ENCODE assay signal across 10 cellular contexts in the genomic region with DNA sequence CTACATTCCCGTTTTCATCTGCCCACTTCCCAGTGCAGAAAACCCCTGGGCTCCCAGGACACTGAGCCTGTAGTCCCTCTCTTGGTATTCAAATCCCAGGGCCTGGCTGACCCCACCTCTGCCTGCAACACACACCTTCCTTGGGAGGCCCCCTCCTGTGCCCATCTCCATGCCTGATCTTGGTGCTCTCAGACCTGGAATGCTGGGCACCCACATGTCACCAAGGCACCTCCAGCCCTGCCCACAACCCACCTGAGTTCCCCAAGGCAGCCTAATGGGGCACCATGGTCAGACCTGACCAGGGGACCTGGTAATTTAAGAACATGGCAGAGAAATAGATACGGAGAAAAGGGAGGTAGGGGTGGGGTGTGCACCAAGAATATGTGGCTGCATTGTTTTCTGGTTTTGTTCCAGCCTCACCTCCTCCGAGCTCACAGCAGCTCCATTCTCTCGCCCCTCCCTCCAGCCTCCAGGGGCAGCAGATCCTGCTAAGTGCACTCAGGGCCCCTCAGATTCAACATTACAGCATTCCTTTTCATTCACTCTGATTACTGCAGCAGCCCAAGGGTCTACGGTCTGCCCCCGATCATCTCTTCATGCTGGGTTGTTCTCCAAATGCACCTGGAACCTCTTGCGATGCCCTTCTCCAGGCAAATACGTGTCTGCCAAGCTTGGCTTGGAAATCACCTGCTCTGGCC. TPM values are rescaled to one million over a fixed set of nuclear protein-coding genes. Genes with fewer than 3 reads are reported as not detected.
DNase-seq lines count a peak whose midpoint lies in the region; ATAC-seq and TF ChIP-seq lines count a peak whose summit lies in the region.
"Had no signal": no experiment of that assay in that cellular context is flagged by ENCODE, and none has a peak within 500 bp of the region (broad histone marks: within the 10 kb centered on the region; RNA-seq: fewer than 3 reads in every experiment).

No MANE protein-coding gene starts in this region.

- no peak for TF ChIP-seq CTCF in breast epithelium (IDR thresholded peaks at IDR 0.05)
- no peak for TF ChIP-seq CTCF in MCF 10A (IDR thresholded peaks at IDR 0.05; ENCODE audit: unreplicated experiment)
- TF ChIP-seq CTCF in activated CD8-positive, alpha-beta T cell treated with anti-CD3 and anti-CD28 coated beads for 36 hours (IDR thresholded peaks at IDR 0.05) = no peak

- intact Hi-C loops in breast epithelium (cut with DNase I; ENCODE audit: low total_unique reads) (no loop called here), MCF 10A (cut with micrococcal nuclease) (loop anchor here (1.0 to 2.0 kb wide), 5 partner anchors 33 to 389 kb away; no protein-coding TSS in a partner anchor)
- intact Hi-C loops in activated CD8-positive, alpha-beta T cell treated with anti-CD3 and anti-CD28 coated beads for 36 hours (cut with micrococcal nuclease) = loop anchor here (5.0 kb wide), 2 partner anchors 34 to 134 kb away; a partner anchor contains a TSS

- DNase-seq in breast epithelium (ENCODE audit: low spot score in 2 of 2) = no peak
- no peak for DNase-seq in MCF 10A (ENCODE audit: unreplicated experiment)
- DNase-seq in activated CD8-positive, alpha-beta T cell treated with anti-CD3 and anti-CD28 coated beads for 36 hours = peak; percentile 17
- DNase-seq in left kidney (ENCODE audit: low read depth, low spot score) = peak; percentile 41
- no peak for DNase-seq in SKM-1 (lab: John Stamatoyannopoulos, UW; ENCODE audit: unreplicated experiment)

- BruUV-seq in MCF 10A (replicated peaks; lab: Mats Ljungman, UMichigan) = no TSS peak

- no peaks in the 10 kb centered on the region for H3K27me3 Mint-ChIP-seq in MCF 10A (ENCODE audit: insufficient read depth, unreplicated experiment)
- H3K27me3 Mint-ChIP-seq in activated CD8-positive, alpha-beta T cell treated with anti-CD3 and anti-CD28 coated beads for 36 hours = no peaks in the 10 kb centered on the region
- H3K27me3 Mint-ChIP-seq: IgD-negative memory B cell had no signal

- no peaks in the 10 kb centered on the region for H3K36me3 ChIP-seq in breast epithelium
- H3K36me3 ChIP-seq: vagina had no signal

- TF ChIP-seq POLR2A in breast epithelium (IDR thresholded peaks at IDR 0.05) = no peak

- no peaks in the 10 kb centered on the region for H3K27me3 ChIP-seq in breast epithelium
- H3K27me3 ChIP-seq: vagina had no signal

- no peaks in the 10 kb centered on the region for H3K36me3 Mint-ChIP-seq in MCF 10A (ENCODE audit: insufficient read depth, unreplicated experiment)
- no peaks in the 10 kb centered on the region for H3K36me3 Mint-ChIP-seq in activated CD8-positive, alpha-beta T cell treated with anti-CD3 and anti-CD28 coated beads for 36 hours (ENCODE audit: low read depth)
- H3K36me3 Mint-ChIP-seq: IgD-negative memory B cell had no signal

- H3K4me3 ChIP-seq in breast epithelium = peak overlapping the region in 2 of 3 donors; percentile 5 to 7
- H3K4me3 ChIP-seq: vagina had no signal

- H3K4me1 Mint-ChIP-seq in MCF 10A (ENCODE audit: insufficient read depth, unreplicated experiment) = peaks cover 18% of the 10 kb centered on the region
- peaks cover 22% of the 10 kb centered on the region for H3K4me1 Mint-ChIP-seq in activated CD8-positive, alpha-beta T cell treated with anti-CD3 and anti-CD28 coated beads for 36 hours (ENCODE audit: low read depth)

- POLR2A ChIA-PET in MCF 10A (lab: Yijun Ruan, JAX) = interaction anchor here (0.8 to 1.5 kb wide), 3 partner anchors 8 to 33 kb away, joined by 3 to 6 read pairs (median 3); no protein-coding TSS in a partner anchor
- POLR2A ChIA-PET in activated CD8-positive, alpha-beta T cell treated with anti-CD3 and anti-CD28 coated beads for 36 hours (lab: Charles Lee) = interaction anchor here (0.9 to 3.4 kb wide), 6 partner anchors 8 to 213 kb away, joined by 3 to 14 read pairs (median 4); no protein-coding TSS in a partner anchor

- H3K4me3 Mint-ChIP-seq in MCF 10A (ENCODE audit: unreplicated experiment) = no peak overlapping the region
- H3K4me3 Mint-ChIP-seq in activated CD8-positive, alpha-beta T cell treated with anti-CD3 and anti-CD28 coated beads for 36 hours = no peak overlapping the region

- no peaks in the 10 kb centered on the region for H3K9me3 Mint-ChIP-seq in MCF 10A (ENCODE audit: unreplicated experiment)
- no peaks in the 10 kb centered on the region for H3K9me3 Mint-ChIP-seq in activated CD8-positive, alpha-beta T cell treated with anti-CD3 and anti-CD28 coated beads for 36 hours
- H3K9me3 Mint-ChIP-seq: IgD-negative memory B cell had no signal

- no peaks in the 10 kb centered on the region for H3K4me1 ChIP-seq in breast epithelium
- H3K4me1 ChIP-seq: vagina had no signal

- ATAC-seq in activated CD8-positive, alpha-beta T cell treated with anti-CD3 and anti-CD28 coated beads for 36 hours = peak; percentile 24
- no peak for ATAC-seq in GM18520 (IDR thresholded peaks at IDR 0.05; ENCODE audit: unreplicated experiment)
- no peak for ATAC-seq in HG03097 (IDR thresholded peaks at IDR 0.05; ENCODE audit: low FRiP score, unreplicated experiment)

- H3K27ac ChIP-seq in breast epithelium = peak overlapping the region in 1 of 2 donors; percentile 82
- H3K27ac ChIP-seq in temporal lobe (ENCODE audit: low read depth, low read length) = peak overlapping the region; percentile 66
- H3K27ac ChIP-seq: vagina had no signal

- no peak overlapping the region for H3K27ac Mint-ChIP-seq in MCF 10A (ENCODE audit: low read depth, unreplicated experiment)
- H3K27ac Mint-ChIP-seq in activated CD8-positive, alpha-beta T cell treated with anti-CD3 and anti-CD28 coated beads for 36 hours = no peak overlapping the region

- CTCF ChIA-PET in MCF 10A (lab: Yijun Ruan, JAX) = interaction anchor here (0.5 to 5.8 kb wide), 27 partner anchors 8 to 326 kb away, joined by 3 to 45 read pairs (median 4); no protein-coding TSS in a partner anchor
- CTCF ChIA-PET in activated CD8-positive, alpha-beta T cell treated with anti-CD3 and anti-CD28 coated beads for 36 hours (lab: Charles Lee) = interaction anchor here (0.8 to 3.6 kb wide), 51 partner anchors 8 to 389 kb away, joined by 3 to 38 read pairs (median 5); a partner anchor contains a TSS

- no peaks in the 10 kb centered on the region for H3K9me3 ChIP-seq in breast epithelium
- H3K9me3 ChIP-seq: vagina had no signal

RNA-seq across cellular contexts. Expression of a gene that starts 9.2 kb away (rescaled TPM):
- 100 to 1,000 TPM; 467 to 860 (median 474) TPM for total RNA-seq in breast epithelium
- 277 and 296 TPM in 2 replicates for total RNA-seq in MCF 10A (2022)
- total RNA-seq in activated CD8-positive, alpha-beta T cell treated with anti-CD3 and anti-CD28 coated beads for 36 hours = 1,000 to 10,000 TPM; 1,101 to 1,115 TPM
- total RNA-seq in temporal lobe = 646 TPM

RNA-seq across cellular contexts. Expression of a gene that starts 43.7 kb away (rescaled TPM):
- total RNA-seq in breast epithelium (10 to 100 TPM; 19.5 to 42.0 (median 24.6) TPM), MCF 10A (2022) (23.8 and 24.8 TPM in 2 replicates), temporal lobe (30.5 TPM)
- 10 to 100 TPM; 18.5 to 21.6 TPM for total RNA-seq in activated CD8-positive, alpha-beta T cell treated with anti-CD3 and anti-CD28 coated beads for 36 hours

Comparison
In these comparisons a context has a peak if more than half of its experiments do, and no peak if none do; other contexts are left out.
1. DNase-seq: peak in activated CD8-positive, alpha-beta T cell treated with anti-CD3 and anti-CD28 coated beads for 36 hours (single experiment) and left kidney (single experiment); none in breast epithelium (0 of 2), MCF 10A (single experiment) and SKM-1 (single experiment).